5 cellular contexts compared by ENCODE assay signal in the genomic region with DNA sequence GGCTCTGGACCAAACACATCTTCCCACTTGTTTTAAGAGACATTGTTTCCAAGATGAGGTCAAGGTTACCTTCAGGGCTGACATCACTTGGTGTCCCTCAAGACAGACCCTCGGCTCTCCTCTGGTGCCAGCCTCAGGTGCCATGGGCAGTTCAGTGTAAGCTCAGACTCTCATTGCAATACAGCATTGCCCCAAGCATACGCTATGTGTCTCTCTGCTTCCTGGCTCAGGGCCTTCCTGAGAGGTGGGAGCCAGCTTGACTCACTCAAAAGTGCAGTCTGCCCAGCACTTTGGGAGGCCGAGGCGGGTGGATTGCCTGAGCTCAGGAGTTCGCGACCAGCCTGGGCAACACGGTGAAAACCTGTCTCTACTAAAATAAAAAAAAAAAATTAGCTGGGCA. TPM values are rescaled to one million over a fixed set of nuclear protein-coding genes. Genes with fewer than 3 reads are reported as not detected.
"Had no signal": no experiment of that assay in that cellular context is flagged by ENCODE, and none has a peak within 500 bp of the region (broad histone marks: within the 10 kb centered on the region; RNA-seq: fewer than 3 reads in every experiment).

No MANE protein-coding gene starts in this region.

- H3K4me3 ChIP-seq: GM23338 had no signal

- DNase-seq: H9, HCEC 1CT, IMR-90 had no signal

- H3K4me3 Mint-ChIP-seq: GM23338, H9 had no signal

- H3K9me3 Mint-ChIP-seq: GM23338, H9 had no signal

- H3K27ac Mint-ChIP-seq: GM23338 had no signal

RNA-seq across cellular contexts. Expression of gene SLC24A3, which starts 51.7 kb away (rescaled TPM):
- total RNA-seq: HT-29, IMR-90 had no signal
- polyA plus RNA-seq: IMR-90 had no signal
